1 cellular context compared by ENCODE assay signal in the genomic region with DNA sequence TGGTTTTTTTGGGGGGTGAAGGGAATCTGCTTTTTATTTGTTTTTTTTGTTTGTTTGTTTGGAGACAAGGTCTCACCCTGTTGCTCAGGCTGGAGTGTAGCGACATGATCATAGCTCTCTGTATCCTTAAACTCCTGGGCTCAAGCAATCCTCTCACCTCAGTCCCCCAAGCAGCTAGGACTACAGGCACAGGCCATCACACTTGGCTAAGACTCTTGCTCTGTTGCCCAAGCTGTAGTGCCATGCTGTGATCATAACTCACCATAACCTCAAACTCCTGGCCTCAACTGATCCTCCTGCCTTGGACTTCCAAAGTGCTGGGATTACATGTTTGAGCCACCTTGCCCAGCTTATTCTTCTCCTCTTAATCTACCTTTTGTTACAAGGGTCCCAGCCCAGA.
TF ChIP-seq lines count a peak whose summit lies in the region.

No MANE protein-coding gene starts in this region.

TF ChIP-seq in H1, 55 proteins besides CTCF, POLR2A, EP300 and RAD21:
- TF ChIP-seq, protein P1, sequence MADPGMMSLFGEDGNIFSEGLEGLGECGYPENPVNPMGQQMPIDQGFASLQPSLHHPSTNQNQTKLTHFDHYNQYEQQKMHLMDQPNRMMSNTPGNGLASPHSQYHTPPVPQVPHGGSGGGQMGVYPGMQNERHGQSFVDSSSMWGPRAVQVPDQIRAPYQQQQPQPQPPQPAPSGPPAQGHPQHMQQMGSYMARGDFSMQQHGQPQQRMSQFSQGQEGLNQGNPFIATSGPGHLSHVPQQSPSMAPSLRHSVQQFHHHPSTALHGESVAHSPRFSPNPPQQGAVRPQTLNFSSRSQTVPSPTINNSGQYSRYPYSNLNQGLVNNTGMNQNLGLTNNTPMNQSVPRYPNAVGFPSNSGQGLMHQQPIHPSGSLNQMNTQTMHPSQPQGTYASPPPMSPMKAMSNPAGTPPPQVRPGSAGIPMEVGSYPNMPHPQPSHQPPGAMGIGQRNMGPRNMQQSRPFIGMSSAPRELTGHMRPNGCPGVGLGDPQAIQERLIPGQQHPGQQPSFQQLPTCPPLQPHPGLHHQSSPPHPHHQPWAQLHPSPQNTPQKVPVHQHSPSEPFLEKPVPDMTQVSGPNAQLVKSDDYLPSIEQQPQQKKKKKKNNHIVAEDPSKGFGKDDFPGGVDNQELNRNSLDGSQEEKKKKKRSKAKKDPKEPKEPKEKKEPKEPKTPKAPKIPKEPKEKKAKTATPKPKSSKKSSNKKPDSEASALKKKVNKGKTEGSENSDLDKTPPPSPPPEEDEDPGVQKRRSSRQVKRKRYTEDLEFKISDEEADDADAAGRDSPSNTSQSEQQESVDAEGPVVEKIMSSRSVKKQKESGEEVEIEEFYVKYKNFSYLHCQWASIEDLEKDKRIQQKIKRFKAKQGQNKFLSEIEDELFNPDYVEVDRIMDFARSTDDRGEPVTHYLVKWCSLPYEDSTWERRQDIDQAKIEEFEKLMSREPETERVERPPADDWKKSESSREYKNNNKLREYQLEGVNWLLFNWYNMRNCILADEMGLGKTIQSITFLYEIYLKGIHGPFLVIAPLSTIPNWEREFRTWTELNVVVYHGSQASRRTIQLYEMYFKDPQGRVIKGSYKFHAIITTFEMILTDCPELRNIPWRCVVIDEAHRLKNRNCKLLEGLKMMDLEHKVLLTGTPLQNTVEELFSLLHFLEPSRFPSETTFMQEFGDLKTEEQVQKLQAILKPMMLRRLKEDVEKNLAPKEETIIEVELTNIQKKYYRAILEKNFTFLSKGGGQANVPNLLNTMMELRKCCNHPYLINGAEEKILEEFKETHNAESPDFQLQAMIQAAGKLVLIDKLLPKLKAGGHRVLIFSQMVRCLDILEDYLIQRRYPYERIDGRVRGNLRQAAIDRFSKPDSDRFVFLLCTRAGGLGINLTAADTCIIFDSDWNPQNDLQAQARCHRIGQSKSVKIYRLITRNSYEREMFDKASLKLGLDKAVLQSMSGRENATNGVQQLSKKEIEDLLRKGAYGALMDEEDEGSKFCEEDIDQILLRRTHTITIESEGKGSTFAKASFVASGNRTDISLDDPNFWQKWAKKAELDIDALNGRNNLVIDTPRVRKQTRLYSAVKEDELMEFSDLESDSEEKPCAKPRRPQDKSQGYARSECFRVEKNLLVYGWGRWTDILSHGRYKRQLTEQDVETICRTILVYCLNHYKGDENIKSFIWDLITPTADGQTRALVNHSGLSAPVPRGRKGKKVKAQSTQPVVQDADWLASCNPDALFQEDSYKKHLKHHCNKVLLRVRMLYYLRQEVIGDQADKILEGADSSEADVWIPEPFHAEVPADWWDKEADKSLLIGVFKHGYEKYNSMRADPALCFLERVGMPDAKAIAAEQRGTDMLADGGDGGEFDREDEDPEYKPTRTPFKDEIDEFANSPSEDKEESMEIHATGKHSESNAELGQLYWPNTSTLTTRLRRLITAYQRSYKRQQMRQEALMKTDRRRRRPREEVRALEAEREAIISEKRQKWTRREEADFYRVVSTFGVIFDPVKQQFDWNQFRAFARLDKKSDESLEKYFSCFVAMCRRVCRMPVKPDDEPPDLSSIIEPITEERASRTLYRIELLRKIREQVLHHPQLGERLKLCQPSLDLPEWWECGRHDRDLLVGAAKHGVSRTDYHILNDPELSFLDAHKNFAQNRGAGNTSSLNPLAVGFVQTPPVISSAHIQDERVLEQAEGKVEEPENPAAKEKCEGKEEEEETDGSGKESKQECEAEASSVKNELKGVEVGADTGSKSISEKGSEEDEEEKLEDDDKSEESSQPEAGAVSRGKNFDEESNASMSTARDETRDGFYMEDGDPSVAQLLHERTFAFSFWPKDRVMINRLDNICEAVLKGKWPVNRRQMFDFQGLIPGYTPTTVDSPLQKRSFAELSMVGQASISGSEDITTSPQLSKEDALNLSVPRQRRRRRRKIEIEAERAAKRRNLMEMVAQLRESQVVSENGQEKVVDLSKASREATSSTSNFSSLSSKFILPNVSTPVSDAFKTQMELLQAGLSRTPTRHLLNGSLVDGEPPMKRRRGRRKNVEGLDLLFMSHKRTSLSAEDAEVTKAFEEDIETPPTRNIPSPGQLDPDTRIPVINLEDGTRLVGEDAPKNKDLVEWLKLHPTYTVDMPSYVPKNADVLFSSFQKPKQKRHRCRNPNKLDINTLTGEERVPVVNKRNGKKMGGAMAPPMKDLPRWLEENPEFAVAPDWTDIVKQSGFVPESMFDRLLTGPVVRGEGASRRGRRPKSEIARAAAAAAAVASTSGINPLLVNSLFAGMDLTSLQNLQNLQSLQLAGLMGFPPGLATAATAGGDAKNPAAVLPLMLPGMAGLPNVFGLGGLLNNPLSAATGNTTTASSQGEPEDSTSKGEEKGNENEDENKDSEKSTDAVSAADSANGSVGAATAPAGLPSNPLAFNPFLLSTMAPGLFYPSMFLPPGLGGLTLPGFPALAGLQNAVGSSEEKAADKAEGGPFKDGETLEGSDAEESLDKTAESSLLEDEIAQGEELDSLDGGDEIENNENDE (IDR thresholded peaks at IDR 0.05; ENCODE audit: insufficient replicate concordance, low read length), result no peak
- TF ChIP-seq POLR2AphosphoS5 (IDR thresholded peaks at IDR 0.05; ENCODE audit: low read depth, low read length) (peak; percentile 73; the same call in 1 of the 2 replicates), EGR1 (IDR thresholded peaks at IDR 0.05; ENCODE audit: borderline replicate concordance, low read depth, low read length) (no peak), RXRA (IDR thresholded peaks at IDR 0.05; ENCODE audit: insufficient read depth, low read depth, low read length) (no peak)
